1 cellular context compared by ENCODE assay signal in the genomic region with DNA sequence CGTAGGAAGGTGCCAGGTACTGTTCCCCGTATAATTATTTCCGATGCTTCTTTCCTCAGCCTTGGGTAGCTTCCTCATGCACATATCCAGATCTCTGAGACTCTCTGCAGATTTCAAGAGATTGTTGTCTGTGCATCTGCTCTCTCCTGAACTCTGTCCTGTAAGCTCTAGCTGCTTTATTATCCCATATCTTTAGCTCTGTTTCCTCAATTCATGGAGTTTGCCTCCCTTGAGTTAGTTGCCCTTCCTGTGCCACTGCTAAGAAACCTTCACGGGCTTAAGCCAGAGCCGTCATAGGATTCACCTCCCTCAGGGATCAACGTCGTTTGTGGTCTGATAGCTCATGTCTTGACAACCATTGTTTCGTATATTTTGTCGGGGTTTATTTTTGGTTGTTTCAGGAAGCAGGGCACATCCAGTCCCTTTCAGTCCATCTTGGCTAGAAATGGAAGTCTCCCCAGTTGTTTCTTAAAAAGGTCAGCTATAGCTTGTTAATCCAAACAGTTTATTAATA. TPM values are rescaled to one million over a fixed set of nuclear protein-coding genes. Genes with fewer than 3 reads are reported as not detected.
"Had no signal": no experiment of that assay in that cellular context is flagged by ENCODE, and none has a peak within 500 bp of the region (broad histone marks: within the 10 kb centered on the region; RNA-seq: fewer than 3 reads in every experiment).

No MANE protein-coding gene starts in this region.

RNA-seq across cellular contexts. Expression of a gene that starts 28.1 kb away (rescaled TPM):
- polyA plus RNA-seq: HepG2 had no signal
